Comparison of ENCODE assay signal across 22 cellular contexts in the genomic region with DNA sequence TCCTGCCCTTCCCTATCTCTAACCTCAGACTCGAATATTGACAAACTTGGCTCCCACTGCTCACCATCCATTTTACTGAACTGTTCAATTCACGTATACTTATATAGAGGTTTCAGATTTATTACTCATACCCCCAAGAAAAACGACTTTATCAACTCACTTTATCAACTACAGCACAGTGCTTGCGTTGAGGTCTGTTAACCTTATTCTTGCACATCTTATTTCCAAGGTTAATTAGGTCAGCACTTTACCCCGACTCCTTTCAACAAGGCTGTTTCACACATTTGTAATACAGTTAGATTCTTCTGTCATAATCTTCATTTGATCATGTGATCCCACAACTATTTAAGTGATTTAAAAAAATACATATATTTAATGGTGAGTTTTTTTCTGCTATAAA.
DNase-seq lines count a peak whose midpoint lies in the region; ATAC-seq and TF ChIP-seq lines count a peak whose summit lies in the region.
"Had no signal": no experiment of that assay in that cellular context is flagged by ENCODE, and none has a peak within 500 bp of the region (broad histone marks: within the 10 kb centered on the region; RNA-seq: fewer than 3 reads in every experiment).

No MANE protein-coding gene starts in this region.

- H3K79me2 ChIP-seq in OCI-LY3 (ENCODE audit: low read length) = peaks cover 34% of the 10 kb centered on the region

- H3K27ac Mint-ChIP-seq in activated CD8-positive, alpha-beta T cell treated with anti-CD3 and anti-CD28 coated beads for 36 hours = peak overlapping the region; percentile 17
- H3K27ac Mint-ChIP-seq in activated CD8-positive, alpha-beta T cell treated with anti-CD3 and anti-CD28 coated beads, Interleukin-2, amount 10 ng/mL, durations not matched to agents 7 days and 5 days = no peak overlapping the region
- H3K27ac Mint-ChIP-seq in CD4-positive, CD25-positive, alpha-beta regulatory T cell = peak overlapping the region in 2 of 3 donors; percentile 18 to 83
- H3K27ac Mint-ChIP-seq in activated T-helper 2 cell treated with anti-CD3 and anti-CD28 coated beads, Interferon-gamma antibody, Interleukin-2, Interleukin-4, amounts not matched to agents 10 μg/mL and 5 μg/mL and 100 μg/mL, durations not matched to agents 14 hours and 24 hours and 36 hours = peak overlapping the region; percentile 66
- H3K27ac Mint-ChIP-seq: H9 had no signal

- H4K20me1 ChIP-seq in OCI-LY3 (ENCODE audit: insufficient read depth, low read length) = no peaks in the 10 kb centered on the region

- no peaks in the 10 kb centered on the region for H3K9me3 Mint-ChIP-seq in activated CD8-positive, alpha-beta T cell treated with anti-CD3 and anti-CD28 coated beads for 36 hours
- peaks cover 5% of the 10 kb centered on the region for H3K9me3 Mint-ChIP-seq in activated CD8-positive, alpha-beta T cell treated with anti-CD3 and anti-CD28 coated beads, Interleukin-2, amount 10 ng/mL, durations not matched to agents 7 days and 5 days (ENCODE audit: insufficient read depth)
- H3K9me3 Mint-ChIP-seq in CD4-positive, CD25-positive, alpha-beta regulatory T cell = peaks cover 0 to 2% (median 0%) of the 10 kb centered on the region in 7 donors
- H3K9me3 Mint-ChIP-seq in activated T-helper 2 cell treated with anti-CD3 and anti-CD28 coated beads, Interferon-gamma antibody, Interleukin-2, Interleukin-4, amounts not matched to agents 10 μg/mL and 5 μg/mL and 100 μg/mL, durations not matched to agents 14 hours and 24 hours and 36 hours = peaks cover 3% of the 10 kb centered on the region
- H3K9me3 Mint-ChIP-seq: H9 had no signal

- H3K4me3 ChIP-seq in CD4-positive, CD25-positive, alpha-beta regulatory T cell (ENCODE audit: low read depth, low read length) = no peak overlapping the region
- H3K4me3 ChIP-seq in OCI-LY3 (ENCODE audit: low read length) = no peak overlapping the region
- H3K4me3 ChIP-seq: GM23248, MG63, PC-9, SJCRH30 had no signal

- H3K27me3 ChIP-seq in CD4-positive, CD25-positive, alpha-beta regulatory T cell (ENCODE audit: control insufficient read depth, insufficient read depth, low read length) = no peaks in the 10 kb centered on the region
- no peaks in the 10 kb centered on the region for H3K27me3 ChIP-seq in OCI-LY3 (ENCODE audit: low read depth, low read length)
- H3K27me3 ChIP-seq: MG63, SJCRH30 had no signal

- no peaks in the 10 kb centered on the region for H3K27me3 Mint-ChIP-seq in activated CD8-positive, alpha-beta T cell treated with anti-CD3 and anti-CD28 coated beads for 36 hours
- H3K27me3 Mint-ChIP-seq in activated CD8-positive, alpha-beta T cell treated with anti-CD3 and anti-CD28 coated beads, Interleukin-2, amount 10 ng/mL, durations not matched to agents 7 days and 5 days (ENCODE audit: low read depth) = no peaks in the 10 kb centered on the region
- H3K27me3 Mint-ChIP-seq in CD4-positive, CD25-positive, alpha-beta regulatory T cell = no peaks in the 10 kb centered on the region
- no peaks in the 10 kb centered on the region for H3K27me3 Mint-ChIP-seq in activated T-helper 2 cell treated with anti-CD3 and anti-CD28 coated beads, Interferon-gamma antibody, Interleukin-2, Interleukin-4, amounts not matched to agents 10 μg/mL and 5 μg/mL and 100 μg/mL, durations not matched to agents 14 hours and 24 hours and 36 hours (ENCODE audit: low read depth)

- H2AFZ ChIP-seq in OCI-LY3 (ENCODE audit: low read depth, low read length) = no peak overlapping the region
- H2AFZ ChIP-seq: GM23248, PC-9 had no signal

- no peak overlapping the region for H3K4me3 Mint-ChIP-seq in activated CD8-positive, alpha-beta T cell treated with anti-CD3 and anti-CD28 coated beads for 36 hours
- no peak overlapping the region for H3K4me3 Mint-ChIP-seq in activated CD8-positive, alpha-beta T cell treated with anti-CD3 and anti-CD28 coated beads, Interleukin-2, amount 10 ng/mL, durations not matched to agents 7 days and 5 days
- H3K4me3 Mint-ChIP-seq in CD4-positive, CD25-positive, alpha-beta regulatory T cell = no peak overlapping the region
- H3K4me3 Mint-ChIP-seq in activated T-helper 2 cell treated with anti-CD3 and anti-CD28 coated beads, Interferon-gamma antibody, Interleukin-2, Interleukin-4, amounts not matched to agents 10 μg/mL and 5 μg/mL and 100 μg/mL, durations not matched to agents 14 hours and 24 hours and 36 hours (ENCODE audit: low read depth) = no peak overlapping the region
- H3K4me3 Mint-ChIP-seq: H9 had no signal

- peak overlapping the region; percentile 78 for H3K4me2 ChIP-seq in OCI-LY3 (ENCODE audit: low read length)
- H3K4me2 ChIP-seq: PC-9 had no signal

- TF ChIP-seq CTCF in activated CD8-positive, alpha-beta T cell treated with anti-CD3 and anti-CD28 coated beads for 36 hours (IDR thresholded peaks at IDR 0.05) = no peak
- no peak for TF ChIP-seq CTCF in OCI-LY3 (IDR thresholded peaks at IDR 0.05; ENCODE audit: low read depth, low read length)

- DNase-seq in activated CD8-positive, alpha-beta T cell treated with anti-CD3 and anti-CD28 coated beads for 36 hours = no peak
- DNase-seq in activated CD8-positive, alpha-beta T cell treated with anti-CD3 and anti-CD28 coated beads, Interleukin-2, amount 10 ng/mL, durations not matched to agents 7 days and 5 days = no peak
- no peak for DNase-seq in CD4-positive, CD25-positive, alpha-beta regulatory T cell
- DNase-seq in activated T-helper 2 cell treated with anti-CD3 and anti-CD28 coated beads, Interferon-gamma antibody, Interleukin-2, Interleukin-4, amounts not matched to agents 10 μg/mL and 5 μg/mL and 100 μg/mL, durations not matched to agents 14 hours and 24 hours and 36 hours (ENCODE audit: low spot score) = no peak
- DNase-seq in mesenteric fat pad (ENCODE audit: low spot score) = no peak
- DNase-seq: 8988T; DMS53; GM23248; H9; KG1; MG63; NCI-H2029; NCI-H446 treated with DMSO at 0.1 percent for 48 hours; NCI-H526; NCI-H82; NK-92 treated with Interleukin-12 subunit alpha and Interleukin-12 subunit beta, amount 100 ng/mL, for 24 hours; SJCRH30 had no signal

- intact Hi-C loops in activated CD8-positive, alpha-beta T cell treated with anti-CD3 and anti-CD28 coated beads for 36 hours (cut with micrococcal nuclease) = no loop called here
- intact Hi-C loops in activated T-helper 2 cell treated with anti-CD3 and anti-CD28 coated beads, Interferon-gamma antibody, Interleukin-2, Interleukin-4, amounts not matched to agents 10 μg/mL and 5 μg/mL and 100 μg/mL, durations not matched to agents 14 hours and 24 hours and 36 hours (cut with micrococcal nuclease) = loop anchor here (1.0 to 5.0 kb wide), 6 partner anchors 8 to 205 kb away; no protein-coding TSS in a partner anchor

- ATAC-seq in activated CD8-positive, alpha-beta T cell treated with anti-CD3 and anti-CD28 coated beads for 36 hours = no peak
- no peak for ATAC-seq in activated CD8-positive, alpha-beta T cell treated with anti-CD3 and anti-CD28 coated beads, Interleukin-2, amount 10 ng/mL, durations not matched to agents 7 days and 5 days
- ATAC-seq in CD4-positive, CD25-positive, alpha-beta regulatory T cell (ENCODE audit: low read depth in 2 of 2) = no peak
- ATAC-seq in HG03108 (IDR thresholded peaks at IDR 0.05; ENCODE audit: unreplicated experiment) (no peak), HG03520 (IDR thresholded peaks at IDR 0.05; ENCODE audit: unreplicated experiment) (no peak)
- ATAC-seq: Right ventricle myocardium inferior had no signal

- H3K36me3 Mint-ChIP-seq in activated CD8-positive, alpha-beta T cell treated with anti-CD3 and anti-CD28 coated beads for 36 hours (ENCODE audit: low read depth) = peaks cover 2% of the 10 kb centered on the region
- peaks cover 30% of the 10 kb centered on the region for H3K36me3 Mint-ChIP-seq in activated CD8-positive, alpha-beta T cell treated with anti-CD3 and anti-CD28 coated beads, Interleukin-2, amount 10 ng/mL, durations not matched to agents 7 days and 5 days (ENCODE audit: low read depth)
- no peaks in the 10 kb centered on the region for H3K36me3 Mint-ChIP-seq in CD4-positive, CD25-positive, alpha-beta regulatory T cell
- peaks cover 22% of the 10 kb centered on the region for H3K36me3 Mint-ChIP-seq in activated T-helper 2 cell treated with anti-CD3 and anti-CD28 coated beads, Interferon-gamma antibody, Interleukin-2, Interleukin-4, amounts not matched to agents 10 μg/mL and 5 μg/mL and 100 μg/mL, durations not matched to agents 14 hours and 24 hours and 36 hours (ENCODE audit: low read depth)

- H3K9ac ChIP-seq in OCI-LY3 (ENCODE audit: low read length) = peak overlapping the region; percentile 97
- H3K9ac ChIP-seq: GM23248 had no signal

- no peak overlapping the region for H3K27ac ChIP-seq in CD4-positive, CD25-positive, alpha-beta regulatory T cell (ENCODE audit: insufficient read depth, low read length, poor library complexity, severe bottlenecking)
- H3K27ac ChIP-seq in OCI-LY3 (ENCODE audit: low read length) = peak overlapping the region; percentile 100
- H3K27ac ChIP-seq: GM23248, PC-9, SJCRH30 had no signal

- peaks cover 60% of the 10 kb centered on the region for H3K4me1 Mint-ChIP-seq in activated CD8-positive, alpha-beta T cell treated with anti-CD3 and anti-CD28 coated beads for 36 hours (ENCODE audit: low read depth)
- peaks cover 63% of the 10 kb centered on the region for H3K4me1 Mint-ChIP-seq in activated CD8-positive, alpha-beta T cell treated with anti-CD3 and anti-CD28 coated beads, Interleukin-2, amount 10 ng/mL, durations not matched to agents 7 days and 5 days (ENCODE audit: low read depth)
- peaks cover 41 to 65% (median 47%) of the 10 kb centered on the region in 4 donors for H3K4me1 Mint-ChIP-seq in CD4-positive, CD25-positive, alpha-beta regulatory T cell
- H3K4me1 Mint-ChIP-seq in activated T-helper 2 cell treated with anti-CD3 and anti-CD28 coated beads, Interferon-gamma antibody, Interleukin-2, Interleukin-4, amounts not matched to agents 10 μg/mL and 5 μg/mL and 100 μg/mL, durations not matched to agents 14 hours and 24 hours and 36 hours (ENCODE audit: low read depth) = peaks cover 68% of the 10 kb centered on the region
- H3K4me1 Mint-ChIP-seq: H9 had no signal

- POLR2A ChIA-PET in activated CD8-positive, alpha-beta T cell treated with anti-CD3 and anti-CD28 coated beads for 36 hours (lab: Charles Lee) = no interaction called here
- POLR2A ChIA-PET in activated CD8-positive, alpha-beta T cell treated with anti-CD3 and anti-CD28 coated beads, Interleukin-2, amount 10 ng/mL, durations not matched to agents 7 days and 5 days (lab: Charles Lee) = no interaction called here

- CTCF ChIA-PET in activated CD8-positive, alpha-beta T cell treated with anti-CD3 and anti-CD28 coated beads for 36 hours (lab: Charles Lee) = interaction anchor here (1.3 kb wide), 1 partner anchor 39 kb away, joined by 3 read pairs; no protein-coding TSS in a partner anchor
- CTCF ChIA-PET in activated CD8-positive, alpha-beta T cell treated with anti-CD3 and anti-CD28 coated beads, Interleukin-2, amount 10 ng/mL, durations not matched to agents 7 days and 5 days (lab: Charles Lee) = no interaction called here

- no peaks in the 10 kb centered on the region for H3K36me3 ChIP-seq in CD4-positive, CD25-positive, alpha-beta regulatory T cell (ENCODE audit: control insufficient read depth, insufficient read depth, low read length)
- no peaks in the 10 kb centered on the region for H3K36me3 ChIP-seq in OCI-LY3 (replicated peaks; ENCODE audit: low read depth, low read length)
- H3K36me3 ChIP-seq: MG63, SJCRH30 had no signal

- H3K9me3 ChIP-seq in CD4-positive, CD25-positive, alpha-beta regulatory T cell (ENCODE audit: control insufficient read depth in 2 of 2, low read length in 2 of 2) = no peaks in the 10 kb centered on the region
- H3K9me3 ChIP-seq in OCI-LY3 (ENCODE audit: insufficient read depth, low read length) = no peaks in the 10 kb centered on the region
- H3K9me3 ChIP-seq: MG63, SJCRH30 had no signal

- peaks cover 45% of the 10 kb centered on the region for H3K4me1 ChIP-seq in CD4-positive, CD25-positive, alpha-beta regulatory T cell (ENCODE audit: control insufficient read depth, insufficient read depth, low read length, poor library complexity, severe bottlenecking)
- H3K4me1 ChIP-seq in OCI-LY3 (ENCODE audit: low read length) = peaks cover 98% of the 10 kb centered on the region
